ENCODE assay signal across 21 cellular contexts in the genomic region with DNA sequence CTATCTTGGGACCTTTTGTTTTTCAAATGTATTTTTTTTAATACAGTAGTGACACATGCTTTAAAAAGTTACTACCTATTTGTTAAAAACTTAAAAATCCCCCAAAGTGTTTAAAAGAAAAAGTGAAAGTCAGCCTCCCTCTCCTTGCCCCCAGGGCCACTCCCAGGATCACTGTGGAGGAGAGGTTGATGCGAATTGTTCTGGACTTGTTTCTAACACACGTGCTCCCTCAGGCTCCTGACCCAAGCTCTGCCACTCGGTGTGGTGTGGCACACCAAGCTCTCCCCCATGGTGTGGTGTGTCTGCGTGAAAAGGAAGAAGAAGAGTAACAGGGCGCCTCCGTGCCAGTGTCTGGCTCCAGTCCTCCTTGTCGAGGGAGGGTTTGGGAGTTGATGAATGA.
DNase-seq lines count a peak whose midpoint lies in the region; ATAC-seq, FAIRE-seq and TF ChIP-seq lines count a peak whose summit lies in the region.
"Had no signal": no experiment of that assay in that cellular context is flagged by ENCODE, and none has a peak within 500 bp of the region (broad histone marks: within the 10 kb centered on the region; RNA-seq: fewer than 3 reads in every experiment).

No MANE protein-coding gene starts in this region.

- H3K14ac ChIP-seq in neuronal stem cell (ENCODE audit: low read length), result no peak overlapping the region

- peak; percentile 36 for FAIRE-seq in bronchial epithelial cell (lab: Jason Lieb, UNC)
- FAIRE-seq: A204.1, GM12892 had no signal

- peak overlapping the region; percentile 27 for H3K18ac ChIP-seq in neuronal stem cell (ENCODE audit: low read length)

- no peak overlapping the region for H3K4me3 ChIP-seq in bronchial epithelial cell (ENCODE audit: low read depth, low read length)
- H3K4me3 ChIP-seq in neuronal stem cell (ENCODE audit: low read length in 2 of 2), result no peak overlapping the region

- no peak overlapping the region for H2BK12ac ChIP-seq in neuronal stem cell (ENCODE audit: low read length)

- H2AK5ac ChIP-seq in neuronal stem cell (ENCODE audit: low read depth, low read length), result peak overlapping the region; percentile 49

- peaks cover 27% of the 10 kb centered on the region for H3K4me1 Mint-ChIP-seq in HFFc6 (ENCODE audit: low read depth)
- H3K4me1 Mint-ChIP-seq: CD8-positive, alpha-beta memory T cell had no signal

- no peak overlapping the region for H3K27ac ChIP-seq in neuronal stem cell (replicated peaks; ENCODE audit: low read length)
- H3K27ac ChIP-seq: KMS-11 had no signal

- H3K9ac ChIP-seq in neuronal stem cell (ENCODE audit: low read depth, low read length, poor library complexity), result no peak overlapping the region
- H3K9ac ChIP-seq: KMS-11 had no signal

- no peak overlapping the region for H3K4ac ChIP-seq in neuronal stem cell (ENCODE audit: low read length)

- H3K9me3 ChIP-seq in neuronal stem cell (replicated peaks in 1 of 2; ENCODE audit: control insufficient read depth in 2 of 2, insufficient read depth in 1 of 2, low read depth in 1 of 2, low read length in 2 of 2), result peaks cover 11 to 31% of the 10 kb centered on the region in 2 donors

- H4K8ac ChIP-seq in neuronal stem cell (ENCODE audit: low read depth, low read length), result no peak overlapping the region

- no peak overlapping the region for H4K91ac ChIP-seq in neuronal stem cell (ENCODE audit: low read depth, low read length, poor library complexity)

- H3K4me2 ChIP-seq in neuronal stem cell (ENCODE audit: insufficient read depth, low read length, poor library complexity, severe bottlenecking), result no peak overlapping the region
- H3K4me2 ChIP-seq: KMS-11 had no signal

- H2AFZ ChIP-seq in neuronal stem cell (ENCODE audit: low read length), result no peak overlapping the region

- TF ChIP-seq CTCF in HFFc6 (IDR thresholded peaks at IDR 0.05), result no peak
- TF ChIP-seq CTCF in bronchial epithelial cell (IDR thresholded peaks at IDR 0.05; ENCODE audit: insufficient read depth, low read length, severe bottlenecking), result no peak

- H3K36me3 Mint-ChIP-seq in HFFc6 (ENCODE audit: low read depth), result peaks cover 30% of the 10 kb centered on the region

- no peak overlapping the region; the same call in 1 of the 2 replicates for H3K4me3 Mint-ChIP-seq in HFFc6
- H3K4me3 Mint-ChIP-seq: CD4-positive, CD25-positive, alpha-beta regulatory T cell; CD8-positive, alpha-beta memory T cell had no signal

- DNase-seq in HFFc6 (no peak), RPMI7951 (ENCODE audit: low read depth) (peak; percentile 49), bronchial epithelial cell (ENCODE audit: low read depth) (no peak), neuronal stem cell (ENCODE audit: low spot score) (no peak), kidney tubule cell (ENCODE audit: low spot score) (no peak), NCI-H2171 treated with DMSO at 0.1 percent for 48 hours (lab: John Stamatoyannopoulos, UW) (no peak), NCI-H2227 (lab: John Stamatoyannopoulos, UW; ENCODE audit: unreplicated experiment) (no peak)
- DNase-seq: ACHN; BE2C; C1 segment of cervical spinal cord; CD4-positive, CD25-positive, alpha-beta regulatory T cell; CD8-positive, alpha-beta memory T cell; COR-L47; GDM1; GOT3; H7 had no signal

- no peak overlapping the region for H2BK15ac ChIP-seq in neuronal stem cell (ENCODE audit: low read length)

- no peak overlapping the region for H2BK120ac ChIP-seq in neuronal stem cell (ENCODE audit: low read depth, low read length)

- H3K36me3 ChIP-seq in bronchial epithelial cell (ENCODE audit: control insufficient read depth, insufficient read depth, low read length) (no peaks in the 10 kb centered on the region), neuronal stem cell (replicated peaks in 1 of 2; ENCODE audit: control insufficient read depth in 2 of 2, insufficient read depth in 2 of 2, low read length in 2 of 2) (peaks cover 0 to 4% of the 10 kb centered on the region in 2 donors)
- H3K36me3 ChIP-seq: BE2C had no signal

- no peaks in the 10 kb centered on the region for H3K79me1 ChIP-seq in neuronal stem cell (ENCODE audit: low read depth, low read length)

- peak overlapping the region; percentile 47 for H3K23ac ChIP-seq in neuronal stem cell (ENCODE audit: low read depth, low read length, poor library complexity)

- H3K27me3 ChIP-seq in bronchial epithelial cell (ENCODE audit: control insufficient read depth, insufficient read depth, low read length) (no peaks in the 10 kb centered on the region), neuronal stem cell (ENCODE audit: control insufficient read depth in 3 of 3, insufficient read depth in 3 of 3, low read depth in 1 of 3, low read length in 3 of 3) (peaks cover 0 to 2% (median 0%) of the 10 kb centered on the region in 3 experiments)
- H3K27me3 ChIP-seq: BE2C had no signal

- no peaks in the 10 kb centered on the region for H3K27me3 Mint-ChIP-seq in HFFc6 (ENCODE audit: insufficient read depth)
- H3K27me3 Mint-ChIP-seq: CD4-positive, CD25-positive, alpha-beta regulatory T cell; CD8-positive, alpha-beta memory T cell had no signal

- H3K9me3 Mint-ChIP-seq in HFFc6, result peaks cover 24% of the 10 kb centered on the region

- H3K4me1 ChIP-seq in neuronal stem cell (ENCODE audit: control insufficient read depth in 2 of 2, insufficient read depth in 1 of 2, low read depth in 1 of 2, low read length in 2 of 2), result peaks cover 0 to 2% of the 10 kb centered on the region in 2 donors
- H3K4me1 ChIP-seq: BE2C had no signal

- WGBS in neuronal stem cell (ENCODE audit: extremely low coverage in 2 of 2, insufficient read length in 2 of 2, insufficient replicate concordance in 1 of 2), 2 donors, result no CpG with 5 or more reads among the region's 7 CpGs

- ATAC-seq in HG02973 (IDR thresholded peaks at IDR 0.05; ENCODE audit: unreplicated experiment), result no peak
- ATAC-seq: HCT116 had no signal

- H2BK5ac ChIP-seq in neuronal stem cell (ENCODE audit: low read length), result no peak overlapping the region

- peak overlapping the region; percentile 47; the same call in 1 of the 2 replicates for H3K27ac Mint-ChIP-seq in HFFc6
- H3K27ac Mint-ChIP-seq: CD4-positive, CD25-positive, alpha-beta regulatory T cell had no signal
